10 cellular contexts compared by ENCODE assay signal in the genomic region with DNA sequence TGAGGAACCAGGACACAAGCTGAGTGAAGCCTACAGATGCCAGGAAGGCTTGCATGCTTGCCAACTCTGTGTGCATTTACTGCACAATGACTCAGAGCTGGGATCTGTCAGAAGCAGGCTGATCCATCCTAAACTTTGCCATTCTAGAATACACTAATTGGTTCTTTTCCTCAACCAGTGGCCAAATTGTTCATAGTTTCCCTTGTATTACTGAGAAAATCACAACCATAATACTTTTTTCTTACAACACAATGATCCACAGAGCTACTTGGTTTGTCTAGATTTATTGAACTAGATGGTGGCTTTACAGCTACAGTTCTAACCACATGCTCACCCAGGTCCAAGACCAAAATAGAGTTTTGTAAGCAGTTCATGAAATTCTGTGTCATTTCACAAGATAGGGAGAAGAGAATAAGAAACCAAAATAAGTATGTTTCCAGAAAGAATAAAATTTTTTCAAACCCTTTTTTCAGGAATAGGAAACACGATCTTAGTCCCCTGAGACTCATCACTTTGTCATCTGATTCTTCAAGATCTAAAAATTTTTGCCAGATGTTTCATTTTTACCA. TPM values are rescaled to one million over a fixed set of nuclear protein-coding genes. Genes with fewer than 3 reads are reported as not detected.
DNase-seq lines count a peak whose midpoint lies in the region; ATAC-seq and TF ChIP-seq lines count a peak whose summit lies in the region.
"Had no signal": no experiment of that assay in that cellular context is flagged by ENCODE, and none has a peak within 500 bp of the region (broad histone marks: within the 10 kb centered on the region; RNA-seq: fewer than 3 reads in every experiment).

No MANE protein-coding gene starts in this region.

- ATAC-seq in HG02938 (IDR thresholded peaks at IDR 0.05; ENCODE audit: unreplicated experiment) (no peak), GM18520 (IDR thresholded peaks at IDR 0.05; ENCODE audit: unreplicated experiment) (no peak)

- no peak overlapping the region for H3K27ac ChIP-seq in RWPE1

- H3K4me3 ChIP-seq in fibroblast of the aortic adventitia (ENCODE audit: low read depth, low read length) (no peak overlapping the region), skeletal muscle cell (ENCODE audit: low read depth, low read length) (no peak overlapping the region)

- TF ChIP-seq CTCF in RWPE1 (conservative IDR thresholded peaks at IDR 0.05; ENCODE audit: low read depth) (no peak), fibroblast of the aortic adventitia (IDR thresholded peaks at IDR 0.05; ENCODE audit: insufficient read depth, low read length) (no peak)

- POLR2A ChIA-PET in RWPE1 (lab: Yijun Ruan, JAX; ENCODE audit: low non-redundant PET): no interaction called here

- CTCF ChIA-PET in RWPE1 (lab: Yijun Ruan, JAX): interaction anchor here (0.6 kb wide), 1 partner anchor 15 kb away, joined by 8 read pairs; no protein-coding TSS in a partner anchor

- DNase-seq in H4 (ENCODE audit: low spot score) (peak; percentile 66), RWPE1 (ENCODE audit: low spot score) (peak; percentile 78), fibroblast of the aortic adventitia (ENCODE audit: low read depth) (peak; percentile 91), skeletal muscle cell (ENCODE audit: low read depth) (peak; percentile 78), DMS79 treated with DMSO at 0.1 percent for 48 hours (lab: John Stamatoyannopoulos, UW) (no peak), ecto neural progenitor cell (ENCODE audit: low spot score) (no peak)
- DNase-seq: glutamatergic neuron, NCI-H748 treated with DMSO at 0.1 percent for 48 hours had no signal

RNA-seq across cellular contexts. Expression of a gene that starts 21.0 kb away (rescaled TPM):
- 20.2 and 20.8 TPM in 2 replicates for total RNA-seq in H4 (2014; rRNA removed; shearing (Covaris generic))
- 95.6 and 131 TPM in 2 replicates for total RNA-seq in fibroblast of the aortic adventitia (ENCODE audit: low replicate concordance)

Comparison
In these comparisons a context has a peak if more than half of its experiments do, and no peak if none do; other contexts are left out.
1. DNase-seq: peak in H4 (single experiment), RWPE1 (single experiment), fibroblast of the aortic adventitia (single experiment) and skeletal muscle cell (single experiment); none in DMS79 treated with DMSO at 0.1 percent for 48 hours (single experiment) and ecto neural progenitor cell (single experiment).